In the genomic region with DNA sequence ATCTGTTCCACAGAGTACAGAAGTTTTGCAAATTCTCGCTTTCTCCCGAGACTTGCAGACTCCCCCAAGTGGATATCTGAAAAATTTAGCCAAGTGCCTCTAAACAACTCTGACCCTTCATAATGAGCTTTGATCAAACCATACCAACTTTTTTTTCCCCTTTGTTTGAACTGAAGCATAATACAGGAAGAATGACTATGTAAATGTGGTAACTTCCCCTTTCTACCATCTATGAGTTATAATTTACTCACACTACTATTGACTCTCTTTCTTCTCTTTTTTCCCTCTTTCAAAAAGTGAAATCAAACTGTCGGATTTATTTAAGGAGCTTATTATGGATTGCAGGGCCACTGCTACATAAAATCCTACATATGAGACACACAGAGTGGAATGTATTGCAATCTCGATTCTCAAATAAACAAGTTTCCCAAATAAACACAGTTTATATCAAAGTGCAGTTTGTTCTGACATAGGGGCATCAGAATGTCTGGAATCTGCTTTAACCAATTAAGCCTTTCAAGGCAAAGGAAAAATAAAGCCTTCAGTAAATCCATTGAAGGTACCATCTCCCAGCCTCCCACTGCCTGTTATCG, we compare ENCODE assay signal across 8 cellular contexts. TPM values are rescaled to one million over a fixed set of nuclear protein-coding genes. Genes with fewer than 3 reads are reported as not detected.
DNase-seq lines count a peak whose midpoint lies in the region; ATAC-seq and TF ChIP-seq lines count a peak whose summit lies in the region.

No MANE protein-coding gene starts in this region.

- CTCF ChIA-PET in BJ (lab: Yijun Ruan, JAX) = interaction anchor here (1.5 kb wide), 1 partner anchor 14 kb away, joined by 7 read pairs; no protein-coding TSS in a partner anchor

- no peaks in the 10 kb centered on the region for H3K27me3 ChIP-seq in BJ (ENCODE audit: control insufficient read depth, insufficient read depth, low read length)

- no peak for TF ChIP-seq CTCF in BJ (IDR thresholded peaks at IDR 0.05; ENCODE audit: insufficient read depth, low read depth, low read length)

- no peak for TF ChIP-seq POLR2A in erythroblast (IDR thresholded peaks at IDR 0.05; ENCODE audit: low read length)

- ATAC-seq in GM21825 (IDR thresholded peaks at IDR 0.05; ENCODE audit: unreplicated experiment) (peak; percentile 19), GM19463 (IDR thresholded peaks at IDR 0.05; ENCODE audit: unreplicated experiment) (no peak)

- peak overlapping the region; percentile 77 for H3K4me3 ChIP-seq in BJ (ENCODE audit: low read depth, low read length)

- H3K36me3 ChIP-seq in BJ (ENCODE audit: control insufficient read depth, insufficient read depth, low read length) = no peaks in the 10 kb centered on the region

- peak; percentile 28 for DNase-seq in BJ (ENCODE audit: low read depth)
- peak; percentile 95 for DNase-seq in OCI-M1 (lab: John Stamatoyannopoulos, UW)
- DNase-seq in erythroblast (lab: John Stamatoyannopoulos, UW) = peak; percentile 17 to 21
- DNase-seq in non-pigmented ciliary epithelial cell (ENCODE audit: low read depth) = peak; percentile 60
- no peak for DNase-seq in NCI-H2171 treated with DMSO at 0.1 percent for 48 hours (lab: John Stamatoyannopoulos, UW)
- no peak for DNase-seq in HUDEP-2 (lab: John Stamatoyannopoulos, UW; ENCODE audit: unreplicated experiment in 76 of 76)

- POLR2A ChIA-PET in BJ (lab: Charles Lee) = no interaction called here

RNA-seq across cellular contexts. Expression of a gene that starts 1.4 kb away (rescaled TPM):
- 0.53 and 0.96 TPM in 2 replicates for polyA plus RNA-seq in BJ (2011; rRNA removed)
- 0.10 and 0.57 TPM in 2 replicates for polyA minus RNA-seq in BJ (2011; rRNA and poly(A)+ RNA removed)

Comparison
In these comparisons a context has a peak if more than half of its experiments do, and no peak if none do; other contexts are left out.
1. DNase-seq: peak in BJ (single experiment), OCI-M1 (single experiment), erythroblast (2 of 2) and non-pigmented ciliary epithelial cell (single experiment); none in NCI-H2171 treated with DMSO at 0.1 percent for 48 hours (single experiment) and HUDEP-2 (0 of 76).